14 cellular contexts compared by ENCODE assay signal in the genomic region with DNA sequence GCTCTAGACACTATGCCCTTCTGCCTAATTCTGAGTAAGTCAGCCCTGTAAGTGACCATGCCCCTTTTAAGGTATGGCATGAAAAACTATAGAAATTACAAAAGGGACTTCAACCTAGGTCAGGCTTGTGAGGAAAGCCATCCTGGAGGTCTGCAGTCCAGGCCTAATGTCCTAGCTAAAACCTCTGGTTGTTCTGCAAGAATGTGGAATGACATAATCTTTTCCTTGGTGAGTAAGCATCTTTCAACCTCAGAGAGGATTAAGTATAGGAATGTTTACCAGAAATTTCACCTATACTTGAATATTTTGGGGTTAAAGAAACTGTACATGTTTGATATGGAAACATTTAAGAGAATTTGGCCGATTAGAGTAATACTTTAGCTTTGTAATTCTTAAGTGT. TPM values are rescaled to one million over a fixed set of nuclear protein-coding genes. Genes with fewer than 3 reads are reported as not detected.
DNase-seq lines count a peak whose midpoint lies in the region; ATAC-seq and TF ChIP-seq lines count a peak whose summit lies in the region.
"Had no signal": no experiment of that assay in that cellular context is flagged by ENCODE, and none has a peak within 500 bp of the region (broad histone marks: within the 10 kb centered on the region; RNA-seq: fewer than 3 reads in every experiment).

No MANE protein-coding gene starts in this region.

- intact Hi-C loops in upper lobe of right lung (cut with DNase I) = no loop called here
- intact Hi-C loops in transverse colon (cut with DNase I; ENCODE audit: low total_unique reads) = no loop called here

- no peaks in the 10 kb centered on the region for H3K9me3 ChIP-seq in upper lobe of right lung
- peaks cover 0 to 3% of the 10 kb centered on the region in 2 donors for H3K9me3 ChIP-seq in transverse colon

- H3K4me3 ChIP-seq in AG04449 (ENCODE audit: low read depth, low read length) (no peak overlapping the region), astrocyte of the spinal cord (ENCODE audit: low read depth, low read length) (no peak overlapping the region), upper lobe of right lung (no peak overlapping the region), transverse colon (no peak overlapping the region)
- H3K4me3 ChIP-seq: BLaER1 had no signal

- H3K27me3 ChIP-seq in upper lobe of right lung (no peaks in the 10 kb centered on the region), transverse colon (no peaks in the 10 kb centered on the region)
- H3K27me3 ChIP-seq: BLaER1 had no signal

- DNase-seq in AG04449 (ENCODE audit: low read depth, low spot score) (peak; percentile 55), HT1080 (ENCODE audit: low read depth) (peak; percentile 79), astrocyte of the spinal cord (ENCODE audit: low read depth, low spot score) (peak; percentile 78), kidney glomerular epithelial cell (lab: John Stamatoyannopoulos, UW) (peak; percentile 65), upper lobe of right lung (no peak), transverse colon (no peak)
- DNase-seq in stimulated activated CD4-positive, alpha-beta T cell treated with anti-CD3 and anti-CD28 coated beads, Interleukin-2, amount 100 ng/mL, for 48 hours = no peak
- DNase-seq: activated CD4-positive, alpha-beta T cell treated with anti-CD3 and anti-CD28 coated beads, Interleukin-2, amount 10 ng/mL, durations not matched to agents 7 days and 5 days; activated naive CD4-positive, alpha-beta T cell; MV-4-11; NCI-H69; stimulated activated CD4-positive, alpha-beta T cell treated with anti-CD3 and anti-CD28 coated beads, Interleukin-12 subunit alpha, Interleukin-12 subunit beta, amount 100 ng/mL, for 4 hours had no signal

- no peak for TF ChIP-seq POLR2A in transverse colon (IDR thresholded peaks at IDR 0.05)

- POLR2A ChIA-PET in AG04449 (lab: Yijun Ruan, JAX) = interaction anchor here (1.0 kb wide), 1 partner anchor 323 kb away, joined by 3 read pairs; a partner anchor contains a TSS

- no peaks in the 10 kb centered on the region for H3K4me1 ChIP-seq in upper lobe of right lung
- H3K4me1 ChIP-seq in transverse colon = peaks cover 0 to 7% (median 1%) of the 10 kb centered on the region in 4 donors

- 72 to 94% methylated on average over 1 of the region's 1 CpG for WGBS in transverse colon (ENCODE audit: low coverage in 1 of 2), 2 donors

- no peak for TF ChIP-seq EP300 in transverse colon (IDR thresholded peaks at IDR 0.05; ENCODE audit: low read depth)

- ATAC-seq in upper lobe of right lung = no peak
- ATAC-seq in GM21786 (IDR thresholded peaks at IDR 0.05; ENCODE audit: unreplicated experiment) = no peak

- H3K27ac ChIP-seq in upper lobe of right lung (no peak overlapping the region), transverse colon (no peak overlapping the region)
- H3K27ac ChIP-seq: BLaER1 had no signal

- in situ Hi-C loops in astrocyte of the spinal cord (cut with HindIII; ENCODE audit: low sequenced_read_pairs) = no loop called here
- in situ Hi-C loops in transverse colon (cut with MboI; ENCODE audit: low pct_ligation_motif_present in 1 of 4, low pct_unique_long_range_greater_than_20kb in 1 of 4, low sequenced_read_pairs in 3 of 4) = no loop called here

- H3K36me3 ChIP-seq in upper lobe of right lung (no peaks in the 10 kb centered on the region), transverse colon (no peaks in the 10 kb centered on the region)
- H3K36me3 ChIP-seq: BLaER1 had no signal

- TF ChIP-seq CTCF in AG04449 (IDR thresholded peaks at IDR 0.05; ENCODE audit: insufficient read depth, low read length, missing control alignments) = no peak
- TF ChIP-seq CTCF in astrocyte of the spinal cord (IDR thresholded peaks at IDR 0.05; ENCODE audit: low read depth, low read length) = no peak
- no peak for TF ChIP-seq CTCF in upper lobe of right lung (IDR thresholded peaks at IDR 0.05)
- TF ChIP-seq CTCF in transverse colon (IDR thresholded peaks at IDR 0.05) = no peak

- CTCF ChIA-PET in AG04449 (lab: Yijun Ruan, JAX) = interaction anchor here (1.0 to 1.8 kb wide), 2 partner anchors 97 to 284 kb away, joined by 3 to 4 read pairs; no protein-coding TSS in a partner anchor

RNA-seq across cellular contexts. Expression of a gene that starts 23.8 kb away (rescaled TPM):
- total RNA-seq in HT1080 (2014; rRNA removed; shearing (Covaris generic)) = 4.0 and 6.0 TPM in 2 replicates
- polyA plus RNA-seq in HT1080 (2015; cell fraction: cytosol; rRNA removed) = 6.9 and 8.2 TPM in 2 replicates
- polyA plus RNA-seq in HT1080 (2015; cell fraction: nucleus; rRNA removed) = 9.9 and 10.9 TPM in 2 replicates
- total RNA-seq in upper lobe of right lung = 5.6 TPM
- 1 to 10 TPM in 3 of 4 donors, under 1 TPM in 1; 0.75 to 5.4 (median 4.3) TPM for total RNA-seq in transverse colon

Comparison
In these comparisons a context has a peak if more than half of its experiments do, and no peak if none do; other contexts are left out.
1. DNase-seq: peak in AG04449 (single experiment), HT1080 (single experiment), astrocyte of the spinal cord (single experiment) and kidney glomerular epithelial cell (single experiment); none in upper lobe of right lung (single experiment), stimulated activated CD4-positive, alpha-beta T cell treated with anti-CD3 and anti-CD28 coated beads, Interleukin-2, amount 100 ng/mL, for 48 hours (0 of 2) and transverse colon (single experiment).